ENCODE assay signal across 7 cellular contexts in genomic region chr2:161243312-161243711, GRCh38.
DNase-seq lines count a peak whose midpoint lies in the region; ATAC-seq and TF ChIP-seq lines count a peak whose summit lies in the region.

No MANE protein-coding gene starts in this region.

- H3K4me3 Mint-ChIP-seq in GM23338 (no peak overlapping the region), nephron (no peak overlapping the region)

- no peak overlapping the region for H3K4me3 ChIP-seq in GM23338
- peak overlapping the region; percentile 73 for H3K4me3 ChIP-seq in OCI-LY7 (ENCODE audit: low read depth, low read length, poor library complexity, severe bottlenecking)
- no peak overlapping the region for H3K4me3 ChIP-seq in WERI-Rb-1 (ENCODE audit: low read depth, low read length)
- no peak overlapping the region for H3K4me3 ChIP-seq in gastroesophageal sphincter

- CTCF ChIA-PET in OCI-LY7 (lab: Charles Lee; ENCODE audit: unreplicated experiment), result interaction anchor here (0.9 to 1.4 kb wide), 3 partner anchors 11 to 25 kb away, joined by 3 to 4 read pairs (median 3); no protein-coding TSS in a partner anchor

- BruUV-seq in OCI-LY7 (replicated peaks; lab: Mats Ljungman, UMichigan), result no TSS peak

- H4K20me1 ChIP-seq in GM23338 (replicated peaks; ENCODE audit: insufficient read depth) (0 out of 2 replicates have a peak, but pooled peaks cover 6% of the 10 kb centered on the region), OCI-LY7 (ENCODE audit: insufficient read depth, low read length) (no peaks in the 10 kb centered on the region)

- H3K36me3 Mint-ChIP-seq in GM23338 (ENCODE audit: low read depth), result no peaks in the 10 kb centered on the region
- no peaks in the 10 kb centered on the region for H3K36me3 Mint-ChIP-seq in nephron (ENCODE audit: low read depth)

- H3K79me2 ChIP-seq in GM23338 (replicated peaks; ENCODE audit: insufficient read depth), result no peaks in the 10 kb centered on the region
- H3K79me2 ChIP-seq in OCI-LY7 (ENCODE audit: insufficient read depth, low read depth, low read length), result peaks cover 16% of the 10 kb centered on the region; the same call in 1 of the 2 replicates

- WGBS in gastroesophageal sphincter (ENCODE audit: low coverage in 1 of 2), 2 donors, result 80 to 100% methylated on average over 1 to 2 of the region's 3 CpGs

- POLR2A ChIA-PET in OCI-LY7 (lab: Charles Lee), result interaction anchor here (0.6 to 6.5 kb wide), 14 partner anchors 11 to 1728 kb away, joined by 3 to 76 read pairs (median 4); partner anchors contain the start of gene PSMD14

- no peak overlapping the region for H3K27ac Mint-ChIP-seq in GM23338
- H3K27ac Mint-ChIP-seq in nephron, result peak overlapping the region in 2 of 3 experiments; percentile 25 to 41

- H3K36me3 ChIP-seq in GM23338 (ENCODE audit: insufficient read depth) (no peaks in the 10 kb centered on the region), OCI-LY7 (ENCODE audit: insufficient read depth, low read length) (no peaks in the 10 kb centered on the region; the same call in 1 of the 2 replicates), WERI-Rb-1 (no peaks in the 10 kb centered on the region), gastroesophageal sphincter (no peaks in the 10 kb centered on the region)

- no peak for TF ChIP-seq EP300 in gastroesophageal sphincter (IDR thresholded peaks at IDR 0.05)

- H2AFZ ChIP-seq in GM23338 (no peak overlapping the region), OCI-LY7 (ENCODE audit: low read length) (peak overlapping the region; percentile 83)

- intact Hi-C loops in OCI-LY7 (cut with micrococcal nuclease; ENCODE audit: unreplicated experiment), result loop anchor here (10.0 kb wide), 1 partner anchor 839 kb away; no protein-coding TSS in a partner anchor

- H3K9me3 Mint-ChIP-seq in GM23338, result no peaks in the 10 kb centered on the region
- H3K9me3 Mint-ChIP-seq in nephron, result no peaks in the 10 kb centered on the region

- H3K4me1 Mint-ChIP-seq in GM23338, result peaks cover 41% of the 10 kb centered on the region
- peaks cover 33% of the 10 kb centered on the region for H3K4me1 Mint-ChIP-seq in nephron

- peak overlapping the region; percentile 80; the same call in 1 of the 2 replicates for H3K4me2 ChIP-seq in GM23338
- H3K4me2 ChIP-seq in OCI-LY7 (ENCODE audit: low read length), result peak overlapping the region; percentile 85

- H3K9me2 ChIP-seq in GM23338 (ENCODE audit: insufficient read depth), result no peaks in the 10 kb centered on the region
- no peaks in the 10 kb centered on the region for H3K9me2 ChIP-seq in OCI-LY7 (ENCODE audit: insufficient read depth, low read length)

- H3F3A ChIP-seq in GM23338 (replicated peaks; ENCODE audit: low read depth), result 0 out of 2 replicates have a peak, but pooled peaks cover 2% of the 10 kb centered on the region

- ATAC-seq in GM18870 (IDR thresholded peaks at IDR 0.05; ENCODE audit: unreplicated experiment) (peak; percentile 31), GM23338 (no peak), gastroesophageal sphincter (no peak)

- no peak for TF ChIP-seq CTCF in GM23338 (conservative IDR thresholded peaks at IDR 0.05; ENCODE audit: low read depth in 2 of 2)
- TF ChIP-seq CTCF in OCI-LY7 (conservative IDR thresholded peaks at IDR 0.05; ENCODE audit: low read length), result no peak
- TF ChIP-seq CTCF in nephron (IDR thresholded peaks at IDR 0.05; ENCODE audit: unreplicated experiment in 3 of 3), result no peak
- no peak for TF ChIP-seq CTCF in WERI-Rb-1 (IDR thresholded peaks at IDR 0.05; ENCODE audit: low read depth, low read length)
- no peak for TF ChIP-seq CTCF in gastroesophageal sphincter (IDR thresholded peaks at IDR 0.05)

- peaks cover 48% of the 10 kb centered on the region for H3K27me3 Mint-ChIP-seq in GM23338 (ENCODE audit: insufficient read depth, low read depth, poor library complexity)
- H3K27me3 Mint-ChIP-seq in nephron (ENCODE audit: low read depth), result peaks cover 60% of the 10 kb centered on the region

- peaks cover 85% of the 10 kb centered on the region for H3K27me3 ChIP-seq in GM23338 (ENCODE audit: insufficient read depth)
- H3K27me3 ChIP-seq in WERI-Rb-1 (ENCODE audit: insufficient read depth, low read depth, severe bottlenecking), result no peaks in the 10 kb centered on the region
- H3K27me3 ChIP-seq in gastroesophageal sphincter, result peaks cover 18% of the 10 kb centered on the region

- H3K9me3 ChIP-seq in OCI-LY7 (ENCODE audit: low read length) (no peaks in the 10 kb centered on the region), WERI-Rb-1 (ENCODE audit: severe bottlenecking) (no peaks in the 10 kb centered on the region), gastroesophageal sphincter (no peaks in the 10 kb centered on the region)

- H3K27ac ChIP-seq in GM23338 (ENCODE audit: low read depth) (no peak overlapping the region), OCI-LY7 (ENCODE audit: low read depth, low read length, poor library complexity, severe bottlenecking) (peak overlapping the region; percentile 65), WERI-Rb-1 (no peak overlapping the region), gastroesophageal sphincter (no peak overlapping the region)

- peak; percentile 13 for DNase-seq in GM23338 (ENCODE audit: low spot score)
- peak; percentile 68 for DNase-seq in OCI-LY7 (ENCODE audit: low spot score)
- no peak for DNase-seq in WERI-Rb-1
- no peak for DNase-seq in NCI-H2171 (lab: John Stamatoyannopoulos, UW)

- H3K4me1 ChIP-seq in GM23338 (ENCODE audit: insufficient read depth) (peaks cover 44% of the 10 kb centered on the region), OCI-LY7 (ENCODE audit: insufficient read depth, low read length, poor library complexity, severe bottlenecking) (peaks cover 51% of the 10 kb centered on the region), gastroesophageal sphincter (peaks cover 0 to 3% (median 0%) of the 10 kb centered on the region in 3 donors)

- no peak for TF ChIP-seq POLR2A in gastroesophageal sphincter (IDR thresholded peaks at IDR 0.05)

TF ChIP-seq in GM23338, 12 proteins besides CTCF, POLR2A, EP300 and RAD21:
- TF ChIP-seq STAT1 (IDR thresholded peaks at IDR 0.05; ENCODE audit: unreplicated experiment) (no peak), POLR2AphosphoS5 (IDR thresholded peaks at IDR 0.05; ENCODE audit: low read depth) (no peak), EZH2 (IDR thresholded peaks at IDR 0.05; ENCODE audit: low read depth, unreplicated experiment) (peak; percentile 32), CREB1 (CRISPR knock-in tag; IDR thresholded peaks at IDR 0.05; ENCODE audit: low read depth) (no peak)

Comparison
In these comparisons a context has a peak if more than half of its experiments do, and no peak if none do; other contexts are left out.
1. DNase-seq: peak in GM23338 (single experiment) and OCI-LY7 (single experiment); none in WERI-Rb-1 (single experiment) and NCI-H2171 (single experiment).